ENCODE assay signal across 1 cellular context in the genomic region with DNA sequence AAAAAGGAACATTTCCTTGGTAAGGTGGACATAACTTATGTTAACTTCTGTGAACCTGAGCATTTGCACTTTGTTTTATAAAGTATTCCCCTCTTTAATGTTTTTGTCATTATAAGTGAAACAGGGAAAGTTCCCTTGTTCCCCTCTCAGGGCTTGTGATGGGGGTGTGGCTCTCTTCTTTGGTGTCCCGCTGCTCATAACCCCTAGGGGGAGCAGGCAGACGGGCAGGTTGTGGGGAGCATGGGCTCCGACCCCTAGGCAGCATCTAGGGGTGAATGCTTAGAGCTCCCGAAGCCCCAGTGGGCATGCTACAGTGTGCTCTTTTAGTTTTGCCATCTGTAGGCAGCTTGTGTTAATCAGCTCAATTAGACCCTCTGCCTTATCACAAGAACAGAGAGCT.
TF ChIP-seq lines count a peak whose summit lies in the region.

No MANE protein-coding gene starts in this region.

TF ChIP-seq in WTC11, 78 proteins besides CTCF, POLR2A, EP300 and RAD21 (continued from another document):
- TF ChIP-seq, protein P1, sequence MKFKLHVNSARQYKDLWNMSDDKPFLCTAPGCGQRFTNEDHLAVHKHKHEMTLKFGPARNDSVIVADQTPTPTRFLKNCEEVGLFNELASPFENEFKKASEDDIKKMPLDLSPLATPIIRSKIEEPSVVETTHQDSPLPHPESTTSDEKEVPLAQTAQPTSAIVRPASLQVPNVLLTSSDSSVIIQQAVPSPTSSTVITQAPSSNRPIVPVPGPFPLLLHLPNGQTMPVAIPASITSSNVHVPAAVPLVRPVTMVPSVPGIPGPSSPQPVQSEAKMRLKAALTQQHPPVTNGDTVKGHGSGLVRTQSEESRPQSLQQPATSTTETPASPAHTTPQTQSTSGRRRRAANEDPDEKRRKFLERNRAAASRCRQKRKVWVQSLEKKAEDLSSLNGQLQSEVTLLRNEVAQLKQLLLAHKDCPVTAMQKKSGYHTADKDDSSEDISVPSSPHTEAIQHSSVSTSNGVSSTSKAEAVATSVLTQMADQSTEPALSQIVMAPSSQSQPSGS (CRISPR knock-in tag; IDR thresholded peaks at IDR 0.05; ENCODE audit: borderline replicate concordance, low read depth): no peak
- TF ChIP-seq MYBL2 (CRISPR knock-in tag; IDR thresholded peaks at IDR 0.05) (no peak), ZNF416 (CRISPR knock-in tag; IDR thresholded peaks at IDR 0.05) (no peak), ATF1 (CRISPR knock-in tag; IDR thresholded peaks at IDR 0.05) (no peak)
